ENCODE assay signal across 8 cellular contexts in genomic region chr17:32551186-32551955, GRCh38.
DNase-seq lines count a peak whose midpoint lies in the region; ATAC-seq and TF ChIP-seq lines count a peak whose summit lies in the region.

No MANE protein-coding gene starts in this region.

- TF ChIP-seq CTCF in AG10803 (conservative IDR thresholded peaks at IDR 0.05; ENCODE audit: low read length) (no peak), epithelial cell of esophagus (IDR thresholded peaks at IDR 0.05; ENCODE audit: insufficient read depth, low read depth, low read length, missing control alignments) (no peak)

- peak; percentile 72 for ATAC-seq in GM19452 (IDR thresholded peaks at IDR 0.05; ENCODE audit: unreplicated experiment)

- no peak overlapping the region for H3K4me3 ChIP-seq in AG10803 (ENCODE audit: low read length)
- H3K4me3 ChIP-seq in epithelial cell of esophagus (ENCODE audit: low read length), result peak overlapping the region; percentile 30

- intact Hi-C loops in cardiac septum (cut with DNase I), result no loop called here

- peak; percentile 46 for DNase-seq in AG10803 (ENCODE audit: low read depth)
- peak; percentile 10 for DNase-seq in NCI-H146 treated with DMSO at 0.1 percent for 48 hours (lab: John Stamatoyannopoulos, UW; ENCODE audit: unreplicated experiment)
- DNase-seq in epithelial cell of esophagus (ENCODE audit: low read depth), result peak; percentile 97
- no peak for DNase-seq in cardiac septum (ENCODE audit: low spot score)
- DNase-seq in T-helper 9 cell, result no peak
- DNase-seq in SHP77 treated with DMSO at 0.1 percent for 48 hours (lab: John Stamatoyannopoulos, UW), result no peak
- DNase-seq in DMS153 treated with DMSO at 0.1 percent for 48 hours (lab: John Stamatoyannopoulos, UW; ENCODE audit: unreplicated experiment), result no peak

Comparison
In these comparisons a context has a peak if more than half of its experiments do, and no peak if none do; other contexts are left out.
1. DNase-seq: peak in AG10803 (single experiment), NCI-H146 treated with DMSO at 0.1 percent for 48 hours (single experiment) and epithelial cell of esophagus (single experiment); none in cardiac septum (single experiment), T-helper 9 cell (single experiment), SHP77 treated with DMSO at 0.1 percent for 48 hours (single experiment) and DMS153 treated with DMSO at 0.1 percent for 48 hours (single experiment).